ENCODE assay signal across 8 cellular contexts in the genomic region with DNA sequence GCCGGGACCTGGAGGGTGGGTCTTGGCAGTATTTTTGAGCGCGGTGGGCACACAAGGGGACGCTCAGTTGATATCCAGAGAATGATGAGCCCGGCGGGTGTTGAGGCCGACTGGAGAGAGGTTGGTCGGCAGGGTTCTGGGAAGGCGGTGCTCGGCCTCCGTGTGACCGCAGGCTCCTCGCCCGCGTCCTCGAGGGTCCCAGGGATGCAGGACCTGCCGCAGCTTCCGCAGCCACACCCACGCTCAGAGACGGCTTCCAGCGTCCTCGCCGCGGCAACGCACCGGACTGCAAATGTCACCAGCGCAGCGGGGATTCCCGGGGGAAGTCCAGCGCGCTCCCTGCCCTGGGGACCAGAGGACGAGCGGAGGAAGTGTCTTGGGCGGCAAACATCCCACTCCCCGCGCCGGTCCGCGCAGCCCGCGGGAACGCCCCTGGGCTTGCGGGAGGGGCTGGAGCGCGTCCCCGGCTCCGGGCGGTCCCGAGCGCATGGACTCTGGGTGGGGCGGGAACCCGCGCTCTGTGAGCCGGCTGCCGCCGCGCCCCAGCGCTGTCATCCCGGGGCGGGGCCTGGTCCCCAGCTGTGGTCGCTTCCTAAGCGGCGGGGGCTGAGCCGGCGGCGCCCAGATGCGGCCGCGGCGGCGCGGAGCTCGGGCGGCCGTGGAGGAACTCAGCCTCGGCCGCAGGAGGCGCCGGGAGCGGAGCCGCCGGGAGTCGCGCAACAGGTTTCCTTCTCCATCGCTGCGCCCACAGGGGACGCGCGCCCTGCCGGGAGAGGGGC.
DNase-seq lines count a peak whose midpoint lies in the region; ATAC-seq and TF ChIP-seq lines count a peak whose summit lies in the region.

STX11 (plus strand) TSS at position 624 of the 779 bp plus-strand sequence. CDS start 36,111 bp downstream, outside the sequence.

- peak; percentile 63 for ATAC-seq in HG02981 (IDR thresholded peaks at IDR 0.05; ENCODE audit: unreplicated experiment)

- peaks cover 38% of the 10 kb centered on the region for H3K27me3 ChIP-seq in mucosa of stomach (ENCODE audit: control insufficient read depth, insufficient read depth, low read length)

- TF ChIP-seq CTCF in epithelial cell of esophagus (IDR thresholded peaks at IDR 0.05; ENCODE audit: insufficient read depth, low read depth, low read length, missing control alignments) = no peak

- no peaks in the 10 kb centered on the region for H3K36me3 ChIP-seq in mucosa of stomach (ENCODE audit: control insufficient read depth, insufficient read depth, low read length)

- H3K4me3 ChIP-seq in epithelial cell of esophagus (ENCODE audit: low read length) (peak within 1 kb of the TSS; percentile 60), mucosa of stomach (ENCODE audit: low read length) (peak within 1 kb of the TSS; percentile 38)

- H3K4me1 ChIP-seq in mucosa of stomach (ENCODE audit: control insufficient read depth, insufficient read depth, low read length) = peaks cover 9% of the 10 kb centered on the region

- peaks cover 4% of the 10 kb centered on the region for H3K9me3 ChIP-seq in mucosa of stomach (ENCODE audit: control insufficient read depth, low read length)

- peak within 1 kb of the TSS; percentile 42 for H3K9ac ChIP-seq in mucosa of stomach (ENCODE audit: low read length)

- peak; percentile 4 to 26 for DNase-seq in NCI-H2081 (lab: John Stamatoyannopoulos, UW)
- no peak for DNase-seq in NCI-H2081 treated with DMSO at 0.1 percent for 48 hours (lab: John Stamatoyannopoulos, UW)
- peak; percentile 51 for DNase-seq in NCI-H774 (lab: John Stamatoyannopoulos, UW)
- peak; percentile 61 to 65 for DNase-seq in activated CD8-positive, alpha-beta memory T cell treated with anti-CD3 and anti-CD28 coated beads for 4 hours (ENCODE audit: low read depth in 2 of 2)
- DNase-seq in epithelial cell of esophagus (ENCODE audit: low read depth) = peak; percentile 61
- peak; percentile 41 to 54 for DNase-seq in stimulated activated CD8-positive, alpha-beta memory T cell treated with anti-CD3 and anti-CD28 coated beads, Interleukin-7, amount 100 ng/mL, for 1 hour (ENCODE audit: low read depth in 2 of 2)
